Comparison of ENCODE assay signal across 6 cellular contexts in the genomic region with DNA sequence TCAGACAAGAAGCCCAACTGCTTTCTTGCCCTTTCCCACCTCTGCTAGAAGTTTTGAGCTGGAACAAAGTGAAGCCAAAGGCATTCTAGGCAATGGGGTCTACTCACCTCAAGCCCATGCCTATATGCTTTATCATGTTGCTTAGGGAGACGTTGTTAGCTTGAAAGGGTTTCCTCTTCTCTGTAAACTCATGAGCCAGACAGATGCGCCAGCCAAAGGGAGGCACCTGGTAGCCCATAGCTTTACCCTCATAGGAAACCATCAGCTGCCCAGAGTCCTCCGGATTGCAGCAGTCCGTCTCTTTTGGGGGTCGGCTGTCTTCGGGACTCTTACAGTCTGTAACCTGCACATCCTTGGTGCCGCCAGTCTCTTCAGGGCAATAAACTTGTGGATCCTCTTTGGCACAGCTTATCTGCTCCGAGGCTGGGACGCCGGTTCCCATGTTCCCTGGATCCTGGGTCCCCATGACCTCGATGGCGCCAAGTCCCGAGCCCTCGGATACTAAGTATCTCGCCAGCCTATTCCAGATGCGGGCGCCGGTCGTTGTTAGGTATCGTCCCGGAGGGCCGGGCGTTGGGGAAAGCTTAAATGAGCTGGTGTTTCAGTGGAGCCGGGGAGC. TPM values are rescaled to one million over a fixed set of nuclear protein-coding genes. Genes with fewer than 3 reads are reported as not detected.
A peak's percentile ranks its signal among the peaks of the same experiment; 100 is the strongest.
DNase-seq lines count a peak whose midpoint lies in the region; ATAC-seq and TF ChIP-seq lines count a peak whose summit lies in the region.

No MANE protein-coding gene starts in this region.

- DNase-seq in DND-41: peak; percentile 39
- DNase-seq in RPMI8226: peak; percentile 17
- DNase-seq in right atrium auricular region (ENCODE audit: low spot score): no peak
- DNase-seq in GM10266 (ENCODE audit: extremely low spot score): no peak

- H3K9me3 ChIP-seq in DND-41 (ENCODE audit: insufficient read depth, low read length, severe bottlenecking) (no peaks in the 10 kb centered on the region), right atrium auricular region (no peaks in the 10 kb centered on the region)

- peak overlapping the region; percentile 98 for H3K4me2 ChIP-seq in DND-41 (ENCODE audit: insufficient read depth, low read length)

- under 1% methylated on average over 24 of the region's 24 CpGs for WGBS in urinary bladder

- peak overlapping the region; percentile 70 for H3K9ac ChIP-seq in DND-41 (ENCODE audit: low read depth, low read length)

- H3K27me3 ChIP-seq in DND-41 (ENCODE audit: insufficient read depth, low read length, poor library complexity): no peaks in the 10 kb centered on the region
- no peaks in the 10 kb centered on the region for H3K27me3 ChIP-seq in right atrium auricular region

- H3K4me1 ChIP-seq in DND-41 (ENCODE audit: insufficient read depth, low read length): peaks cover 49% of the 10 kb centered on the region
- peaks cover 0 to 65% of the 10 kb centered on the region in 2 donors for H3K4me1 ChIP-seq in right atrium auricular region
- H3K4me1 ChIP-seq in urinary bladder (ENCODE audit: insufficient read depth): peaks cover 5% of the 10 kb centered on the region

- ATAC-seq in DND-41 (ENCODE audit: insufficient read depth, low read depth) (peak; percentile 59), HG02798 (IDR thresholded peaks at IDR 0.05; ENCODE audit: poor library complexity, unreplicated experiment) (no peak)

- TF ChIP-seq CTCF in DND-41 (IDR thresholded peaks at IDR 0.05; ENCODE audit: borderline replicate concordance, extremely low read depth, low read length, poor library complexity, severe bottlenecking): no peak
- TF ChIP-seq CTCF in right atrium auricular region (IDR thresholded peaks at IDR 0.05): no peak
- no peak for TF ChIP-seq CTCF in GM10266 (IDR thresholded peaks at IDR 0.05; ENCODE audit: control insufficient read depth, insufficient read depth, low read depth, missing control alignments)

- H3K4me3 ChIP-seq in DND-41 (ENCODE audit: low read depth in 1 of 2, low read length in 2 of 2) (peak overlapping the region; percentile 69 to 78), right atrium auricular region (peak overlapping the region; percentile 84 to 86), urinary bladder (ENCODE audit: low read depth, low read length) (peak overlapping the region; percentile 76)

- H3K27ac ChIP-seq in DND-41 (ENCODE audit: low read length): peak overlapping the region; percentile 57; the same call in 1 of the 2 replicates
- peak overlapping the region; percentile 94 to 95 for H3K27ac ChIP-seq in right atrium auricular region
- no peak overlapping the region for H3K27ac ChIP-seq in urinary bladder (ENCODE audit: low read depth)

- peak overlapping the region; percentile 73 for H2AFZ ChIP-seq in DND-41 (ENCODE audit: low read depth, low read length)

- no peaks in the 10 kb centered on the region for H4K20me1 ChIP-seq in DND-41 (ENCODE audit: insufficient read depth, low read length)

- peaks cover 21% of the 10 kb centered on the region for H3K79me2 ChIP-seq in DND-41 (ENCODE audit: insufficient read depth, low read length)

- peaks cover 29% of the 10 kb centered on the region for H3K36me3 ChIP-seq in DND-41 (ENCODE audit: insufficient read depth, low read length)
- H3K36me3 ChIP-seq in right atrium auricular region: peaks cover 50% of the 10 kb centered on the region
- peaks cover 3% of the 10 kb centered on the region for H3K36me3 ChIP-seq in urinary bladder (ENCODE audit: insufficient read depth)

RNA-seq across cellular contexts. Expression of a gene that starts 0.7 kb away (rescaled TPM):
- total RNA-seq in right atrium auricular region (10 to 100 TPM; 64.1 to 76.3 TPM), urinary bladder (36.0 TPM)
- polyA plus RNA-seq in urinary bladder: 51.4 TPM

RNA-seq across cellular contexts. Expression of a gene that starts 0.7 kb away (rescaled TPM):
- total RNA-seq in right atrium auricular region: 10 to 100 TPM; 21.3 to 25.7 TPM
- total RNA-seq in urinary bladder: 12.1 TPM
- polyA plus RNA-seq in urinary bladder: 16.7 TPM

RNA-seq across cellular contexts. Expression of a gene that starts 5.7 kb away (rescaled TPM):
- total RNA-seq in right atrium auricular region (not detected), urinary bladder (0.53 TPM)
- 0.42 TPM for polyA plus RNA-seq in urinary bladder

RNA-seq across cellular contexts. Expression of a gene that starts 15.9 kb away (rescaled TPM):
- total RNA-seq in right atrium auricular region (10 to 100 TPM; 34.6 to 48.5 TPM), urinary bladder (28.2 TPM)
- 50.0 TPM for polyA plus RNA-seq in urinary bladder

RNA-seq across cellular contexts. Expression of a gene that starts 16.4 kb away (rescaled TPM):
- total RNA-seq in right atrium auricular region (100 to 1,000 TPM; 273 to 370 TPM), urinary bladder (154 TPM)
- polyA plus RNA-seq in urinary bladder: 533 TPM

Comparison
In these comparisons a context has a peak if more than half of its experiments do, and no peak if none do; other contexts are left out.
1. DNase-seq: peak in DND-41 (single experiment) and RPMI8226 (single experiment); none in right atrium auricular region (single experiment) and GM10266 (single experiment).
2. Peak in every context shown above with its lines, with median percentiles within 50 percentile points of each other: H3K4me3 ChIP-seq.